In genomic region chr2:9897796-9898195, GRCh38 we compare ENCODE assay signal across 10 cellular contexts. TPM values are rescaled to one million over a fixed set of nuclear protein-coding genes. Genes with fewer than 3 reads are reported as not detected.
DNase-seq lines count a peak whose midpoint lies in the region; FAIRE-seq and TF ChIP-seq lines count a peak whose summit lies in the region.
"Had no signal": no experiment of that assay in that cellular context is flagged by ENCODE, and none has a peak within 500 bp of the region (broad histone marks: within the 10 kb centered on the region; RNA-seq: fewer than 3 reads in every experiment).

No MANE protein-coding gene starts in this region.

- peaks cover 26% of the 10 kb centered on the region for H3K4me1 ChIP-seq in astrocyte (ENCODE audit: insufficient read depth, low read length)
- no peaks in the 10 kb centered on the region for H3K4me1 ChIP-seq in mesenchymal stem cell (ENCODE audit: control insufficient read depth, insufficient read depth, low read depth, low read length)
- H3K4me1 ChIP-seq in vagina: peaks cover 23% of the 10 kb centered on the region

- no peak overlapping the region for H4K8ac ChIP-seq in mesenchymal stem cell (ENCODE audit: low read length)

- H3K4me3 Mint-ChIP-seq in activated T-cell treated with anti-CD3 and anti-CD28 coated beads, Interleukin-2, amount 50 U/mL, for 24 hours: no peak overlapping the region
- no peak overlapping the region for H3K4me3 Mint-ChIP-seq in astrocyte (ENCODE audit: unreplicated experiment)
- H3K4me3 Mint-ChIP-seq: activated naive CD4-positive, alpha-beta T cell treated with anti-CD3 and anti-CD28 coated beads, Interleukin-2, amount 50 U/mL, for 24 hours had no signal

- H3K27me3 ChIP-seq in astrocyte (ENCODE audit: insufficient read depth, low read length) (no peaks in the 10 kb centered on the region), mesenchymal stem cell (ENCODE audit: control insufficient read depth in 1 of 2, insufficient read depth in 1 of 2, low read length in 2 of 2) (no peaks in the 10 kb centered on the region), vagina (no peaks in the 10 kb centered on the region)
- H3K27me3 ChIP-seq: upper lobe of left lung had no signal

- WGBS in mesenchymal stem cell: 60% methylated on average over 1 of the region's 2 CpGs

- H3K23ac ChIP-seq in mesenchymal stem cell (ENCODE audit: low read length in 2 of 2): no peak overlapping the region

- H2BK120ac ChIP-seq in mesenchymal stem cell (ENCODE audit: low read depth, low read length): no peak overlapping the region

- peaks cover 4% of the 10 kb centered on the region for H3K79me2 ChIP-seq in astrocyte (ENCODE audit: insufficient read depth, low read length)

- H2BK5ac ChIP-seq in mesenchymal stem cell (ENCODE audit: low read depth, low read length, poor library complexity, severe bottlenecking): no peak overlapping the region

- TF ChIP-seq CTCF in astrocyte (IDR thresholded peaks at IDR 0.05; ENCODE audit: insufficient read depth, low read depth, low read length): no peak
- no peak for TF ChIP-seq CTCF in vagina (IDR thresholded peaks at IDR 0.05)

- peaks cover 29% of the 10 kb centered on the region for H3K4me1 Mint-ChIP-seq in activated T-cell treated with anti-CD3 and anti-CD28 coated beads, Interleukin-2, amount 50 U/mL, for 24 hours (ENCODE audit: low read depth)
- peaks cover 48% of the 10 kb centered on the region for H3K4me1 Mint-ChIP-seq in astrocyte (ENCODE audit: low read depth, unreplicated experiment)

- H3K27me3 Mint-ChIP-seq in activated T-cell treated with anti-CD3 and anti-CD28 coated beads, Interleukin-2, amount 50 U/mL, for 24 hours: no peaks in the 10 kb centered on the region
- no peaks in the 10 kb centered on the region for H3K27me3 Mint-ChIP-seq in astrocyte (ENCODE audit: low read depth, unreplicated experiment)
- H3K27me3 Mint-ChIP-seq: activated naive CD4-positive, alpha-beta T cell treated with anti-CD3 and anti-CD28 coated beads, Interleukin-2, amount 50 U/mL, for 24 hours had no signal

- H3K4ac ChIP-seq in mesenchymal stem cell (ENCODE audit: low read depth in 1 of 2, low read length in 2 of 2): no peak overlapping the region

- TF ChIP-seq POLR2A in vagina (IDR thresholded peaks at IDR 0.05): no peak

- no peak overlapping the region for H3K4me3 ChIP-seq in astrocyte (ENCODE audit: insufficient read depth, low read depth, low read length)
- H3K4me3 ChIP-seq in mesenchymal stem cell (ENCODE audit: insufficient read depth in 1 of 2, low read depth in 1 of 2, low read length in 2 of 2): no peak overlapping the region
- no peak overlapping the region for H3K4me3 ChIP-seq in vagina
- H3K4me3 ChIP-seq: upper lobe of left lung had no signal

- intact Hi-C loops in vagina (cut with DNase I): no loop called here
- intact Hi-C loops in head of caudate nucleus (cut with DNase I): no loop called here

- no peak overlapping the region for H2AK5ac ChIP-seq in mesenchymal stem cell (ENCODE audit: low read length, severe bottlenecking)

- H3K27ac Mint-ChIP-seq in activated T-cell treated with anti-CD3 and anti-CD28 coated beads, Interleukin-2, amount 50 U/mL, for 24 hours: peak overlapping the region; percentile 47
- H3K27ac Mint-ChIP-seq in astrocyte (ENCODE audit: unreplicated experiment): peak overlapping the region; percentile 92
- H3K27ac Mint-ChIP-seq: activated naive CD4-positive, alpha-beta T cell treated with anti-CD3 and anti-CD28 coated beads, Interleukin-2, amount 50 U/mL, for 24 hours had no signal

- H3K79me1 ChIP-seq in mesenchymal stem cell (replicated peaks; ENCODE audit: low read length, poor library complexity, severe bottlenecking): peaks cover 5% of the 10 kb centered on the region

- H3K9me3 Mint-ChIP-seq in activated T-cell treated with anti-CD3 and anti-CD28 coated beads, Interleukin-2, amount 50 U/mL, for 24 hours: no peaks in the 10 kb centered on the region
- H3K9me3 Mint-ChIP-seq in astrocyte (ENCODE audit: unreplicated experiment): no peaks in the 10 kb centered on the region
- H3K9me3 Mint-ChIP-seq: activated naive CD4-positive, alpha-beta T cell treated with anti-CD3 and anti-CD28 coated beads, Interleukin-2, amount 50 U/mL, for 24 hours had no signal

- peak overlapping the region; percentile 61 for H3K9ac ChIP-seq in astrocyte (ENCODE audit: low read length)
- H3K9ac ChIP-seq in mesenchymal stem cell (ENCODE audit: low read length): peak overlapping the region; percentile 67

- H3K4me2 ChIP-seq in astrocyte (ENCODE audit: low read length) (peak overlapping the region; percentile 77), mesenchymal stem cell (ENCODE audit: low read length, poor library complexity, severe bottlenecking) (no peak overlapping the region)

- H3K27ac ChIP-seq in astrocyte (ENCODE audit: low read depth, low read length): peak overlapping the region; percentile 81
- peak overlapping the region; percentile 63 for H3K27ac ChIP-seq in mesenchymal stem cell (ENCODE audit: low read length, poor library complexity, severe bottlenecking)
- H3K27ac ChIP-seq in vagina: peak overlapping the region; percentile 77

- H2AFZ ChIP-seq in astrocyte (ENCODE audit: low read depth, low read length) (no peak overlapping the region), mesenchymal stem cell (ENCODE audit: low read depth, low read length) (no peak overlapping the region)

- H3K36me3 ChIP-seq in astrocyte (ENCODE audit: insufficient read depth, low read length): peaks cover 2% of the 10 kb centered on the region
- no peaks in the 10 kb centered on the region for H3K36me3 ChIP-seq in mesenchymal stem cell (ENCODE audit: control insufficient read depth in 1 of 2, insufficient read depth in 2 of 2, low read depth in 1 of 2, low read length in 2 of 2)
- no peaks in the 10 kb centered on the region for H3K36me3 ChIP-seq in vagina
- H3K36me3 ChIP-seq: upper lobe of left lung had no signal

- no peak overlapping the region for H3K18ac ChIP-seq in mesenchymal stem cell (ENCODE audit: low read depth in 1 of 2, low read length in 2 of 2)

- no peak overlapping the region for H2BK12ac ChIP-seq in mesenchymal stem cell (ENCODE audit: low read length in 2 of 2)

- no peak overlapping the region for H4K91ac ChIP-seq in mesenchymal stem cell (ENCODE audit: low read length)

- peaks cover 8% of the 10 kb centered on the region for H4K20me1 ChIP-seq in astrocyte (ENCODE audit: insufficient read depth, low read length)

- in situ Hi-C loops in ACHN (cut with HindIII; ENCODE audit: low pct_ligation_motif_present, low pct_unique_long_range_greater_than_20kb, low sequenced_read_pairs): no loop called here

- no peaks in the 10 kb centered on the region for H3K9me3 ChIP-seq in astrocyte (ENCODE audit: insufficient read depth, low read depth, low read length)
- no peaks in the 10 kb centered on the region for H3K9me3 ChIP-seq in mesenchymal stem cell (ENCODE audit: control insufficient read depth, low read length)
- no peaks in the 10 kb centered on the region for H3K9me3 ChIP-seq in vagina
- H3K9me3 ChIP-seq: upper lobe of left lung had no signal

- H3K14ac ChIP-seq in mesenchymal stem cell (ENCODE audit: low read length in 2 of 2): no peak overlapping the region

- FAIRE-seq in astrocyte (lab: Jason Lieb, UNC): no peak

- no peak for DNase-seq in activated T-cell treated with anti-CD3 and anti-CD28 coated beads, Interleukin-2, amount 50 U/mL, for 24 hours
- DNase-seq in activated T-cell treated with anti-CD3 and anti-CD28 coated beads, Interleukin-2, amount 50 U/mL, for 48 hours: no peak
- DNase-seq in astrocyte (ENCODE audit: low read depth): peak; percentile 35
- peak; percentile 24 for DNase-seq in mesenchymal stem cell
- no peak for DNase-seq in vagina (ENCODE audit: extremely low spot score in 2 of 2)
- DNase-seq in NAMALWA (ENCODE audit: low spot score): no peak
- DNase-seq in head of caudate nucleus: no peak
- no peak for DNase-seq in ACHN

- H3K36me3 Mint-ChIP-seq in activated T-cell treated with anti-CD3 and anti-CD28 coated beads, Interleukin-2, amount 50 U/mL, for 24 hours (ENCODE audit: low read depth): peaks cover 21% of the 10 kb centered on the region
- H3K36me3 Mint-ChIP-seq in astrocyte (ENCODE audit: low read depth, unreplicated experiment): no peaks in the 10 kb centered on the region

- H2BK15ac ChIP-seq in mesenchymal stem cell (ENCODE audit: low read depth, poor library complexity, severe bottlenecking): no peak overlapping the region

RNA-seq across cellular contexts. Expression of gene GRHL1, which starts 53.7 kb away (rescaled TPM):
- total RNA-seq in astrocyte (2.5 and 4.1 TPM in 2 replicates), vagina (126 TPM)
- 0.18 TPM for polyA plus RNA-seq in mesenchymal stem cell (2013, experiment 1 of 2)
- polyA plus RNA-seq in mesenchymal stem cell (2013, experiment 2 of 2): 0.16 TPM

RNA-seq across cellular contexts. Expression of gene TAF1B, which starts 54.5 kb away (rescaled TPM):
- total RNA-seq in astrocyte (14.5 and 15.7 TPM in 2 replicates), vagina (20.1 TPM)
- 12.1 TPM for polyA plus RNA-seq in mesenchymal stem cell (2013, experiment 1 of 2)
- polyA plus RNA-seq in mesenchymal stem cell (2013, experiment 2 of 2): 12.5 TPM

Comparison
In these comparisons a context has a peak if more than half of its experiments do, and no peak if none do; other contexts are left out.
1. DNase-seq: peak in astrocyte (single experiment) and mesenchymal stem cell (single experiment); none in activated T-cell treated with anti-CD3 and anti-CD28 coated beads, Interleukin-2, amount 50 U/mL, for 24 hours (single experiment), activated T-cell treated with anti-CD3 and anti-CD28 coated beads, Interleukin-2, amount 50 U/mL, for 48 hours (0 of 2), vagina (0 of 2), NAMALWA (single experiment), head of caudate nucleus (0 of 42) and ACHN (single experiment).
2. RNA of gene GRHL1, which starts 53.7 kb away (total RNA-seq): 126 TPM in vagina (single experiment); 2.5 to 4.1 TPM in astrocyte; every median in the first group is over 10 times any median in the second.
3. Peak in every context shown above with its lines, with median percentiles within 50 percentile points of each other: H3K27ac ChIP-seq.